1 cellular context compared by ENCODE assay signal in genomic region chr19:41958367-41959055, GRCh38.
TF ChIP-seq lines count a peak whose summit lies in the region.

No MANE protein-coding gene starts in this region.

TF ChIP-seq in WTC11, 78 proteins besides CTCF, POLR2A, EP300 and RAD21 (continued from another document):
- TF ChIP-seq E2F4 (CRISPR knock-in tag; IDR thresholded peaks at IDR 0.05; ENCODE audit: borderline replicate concordance, low read depth), result no peak
- peak; percentile 65; the same call in 1 of the 2 replicates for TF ChIP-seq SP1 (CRISPR knock-in tag; conservative IDR thresholded peaks at IDR 0.05)
- TF ChIP-seq CDX4 (CRISPR knock-in tag; IDR thresholded peaks at IDR 0.05; ENCODE audit: borderline replicate concordance), result no peak
- TF ChIP-seq ZNF121 (CRISPR knock-in tag; IDR thresholded peaks at IDR 0.05), result no peak
- peak; percentile 64; the same call in 1 of the 2 replicates for TF ChIP-seq NFE2L1 (CRISPR knock-in tag; IDR thresholded peaks at IDR 0.05)
- TF ChIP-seq ETV6 (CRISPR knock-in tag; IDR thresholded peaks at IDR 0.05), result peak; percentile 42; the same call in 1 of the 2 replicates
- peak; percentile 9; the same call in 1 of the 2 replicates for TF ChIP-seq GABPB1 (CRISPR knock-in tag; IDR thresholded peaks at IDR 0.05)
- TF ChIP-seq MAX (CRISPR knock-in tag; IDR thresholded peaks at IDR 0.05), result 0 out of 2 replicates have a peak, but pooled peaks have one; percentile 5
- 0 out of 2 replicates have a peak, but pooled peaks have one; percentile 14 for TF ChIP-seq ZBTB43 (CRISPR knock-in tag; IDR thresholded peaks at IDR 0.05)
- peak; percentile 3; the same call in 1 of the 2 replicates for TF ChIP-seq USF1 (CRISPR knock-in tag; IDR thresholded peaks at IDR 0.05)
- TF ChIP-seq FOXP4 (CRISPR knock-in tag; IDR thresholded peaks at IDR 0.05), result peak; percentile 33; the same call in 1 of the 2 replicates
- TF ChIP-seq NR2C2 (CRISPR knock-in tag; IDR thresholded peaks at IDR 0.05), result no peak
- TF ChIP-seq ZNF219 (CRISPR knock-in tag; IDR thresholded peaks at IDR 0.05; ENCODE audit: borderline replicate concordance), result no peak
